25 cellular contexts compared by ENCODE assay signal in the genomic region with DNA sequence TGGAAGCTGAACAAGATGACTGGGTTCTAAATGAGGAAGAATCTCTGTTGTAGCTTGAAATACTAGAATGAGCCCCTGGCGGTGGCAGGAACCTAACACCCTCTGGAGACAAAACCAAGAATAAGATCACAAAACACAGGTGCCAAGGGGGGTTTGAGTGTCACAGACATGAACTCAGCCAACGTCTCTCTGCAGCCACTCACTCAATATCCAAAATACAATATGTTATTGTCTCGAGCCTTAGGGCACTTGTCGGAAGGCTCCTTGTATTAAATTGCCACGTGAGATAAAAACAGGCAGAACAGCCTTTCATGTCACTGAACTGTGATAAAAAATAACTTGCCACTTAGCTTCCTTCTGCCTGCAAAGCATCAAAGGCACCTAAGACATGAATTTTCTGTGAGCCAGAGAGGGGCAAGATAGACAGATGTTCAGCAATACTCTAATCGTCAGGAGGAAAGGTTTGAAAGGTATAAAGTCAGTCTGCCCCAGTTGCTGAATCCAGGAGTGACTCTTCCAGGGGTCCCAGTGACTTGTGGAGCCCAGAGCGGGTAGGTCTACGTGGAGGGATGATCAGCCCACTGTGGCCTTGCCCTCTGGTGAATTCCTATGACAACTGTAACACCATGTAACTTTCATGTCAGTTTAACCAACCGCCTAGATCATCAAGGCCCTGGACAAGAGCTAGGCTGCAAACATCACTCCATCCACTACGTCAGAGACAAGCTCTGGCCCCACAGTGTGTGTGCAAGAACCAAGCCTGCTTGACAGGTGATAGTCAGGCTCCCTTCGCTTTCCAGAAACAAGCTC.
DNase-seq lines count a peak whose midpoint lies in the region; ATAC-seq and TF ChIP-seq lines count a peak whose summit lies in the region.
"Had no signal": no experiment of that assay in that cellular context is flagged by ENCODE, and none has a peak within 500 bp of the region (broad histone marks: within the 10 kb centered on the region; RNA-seq: fewer than 3 reads in every experiment).

No MANE protein-coding gene starts in this region.

- 67% methylated on average over 11 of the region's 11 CpGs for WGBS in smooth muscle cell (ENCODE audit: low lambda C conversion rate)

- H3K27me3 Mint-ChIP-seq in activated naive CD8-positive, alpha-beta T cell treated with anti-CD3 and anti-CD28 coated beads, Interleukin-2, amount 50 U/mL, for 24 hours: peaks cover 2% of the 10 kb centered on the region
- H3K27me3 Mint-ChIP-seq: dendritic cell treated with granulocyte-macrophage colony-stimulating factor and Interleukin-4, amounts not matched to agents 40 ng/mL and 50 ng/mL, for 4 days; progenitor cell of endocrine pancreas had no signal

- H2AFZ ChIP-seq in smooth muscle cell (ENCODE audit: low read depth): no peak overlapping the region
- H2AFZ ChIP-seq in PC-9: no peak overlapping the region

- H3K9me3 Mint-ChIP-seq in activated naive CD8-positive, alpha-beta T cell treated with anti-CD3 and anti-CD28 coated beads, Interleukin-2, amount 50 U/mL, for 24 hours: no peaks in the 10 kb centered on the region
- H3K9me3 Mint-ChIP-seq: activated naive CD4-positive, alpha-beta T cell treated with anti-CD3 and anti-CD28 coated beads for 36 hours; dendritic cell treated with granulocyte-macrophage colony-stimulating factor and Interleukin-4, amounts not matched to agents 40 ng/mL and 50 ng/mL, for 4 days had no signal

- no peak overlapping the region for H3K9ac ChIP-seq in smooth muscle cell (ENCODE audit: low read depth)

- H3K79me2 ChIP-seq in smooth muscle cell (ENCODE audit: low read depth) (peaks cover 52% of the 10 kb centered on the region), PC-9 (ENCODE audit: low read depth) (no peaks in the 10 kb centered on the region)

- H3K27ac ChIP-seq in KOPT-K1 (ENCODE audit: low read depth, low read length, poor library complexity, severe bottlenecking) (peak overlapping the region; percentile 68), smooth muscle cell (ENCODE audit: low read depth) (peak overlapping the region; percentile 31), PC-9 (no peak overlapping the region)
- H3K27ac ChIP-seq: lower lobe of right lung had no signal

- peaks cover 5% of the 10 kb centered on the region for H3K9me3 ChIP-seq in KOPT-K1 (ENCODE audit: insufficient read depth, low read length, poor library complexity, severe bottlenecking)
- no peaks in the 10 kb centered on the region for H3K9me3 ChIP-seq in smooth muscle cell (replicated peaks; ENCODE audit: low read depth)
- no peaks in the 10 kb centered on the region for H3K9me3 ChIP-seq in PC-9 (ENCODE audit: insufficient read depth, low read depth)
- H3K9me3 ChIP-seq: lower lobe of right lung had no signal

- H3K36me3 ChIP-seq in KOPT-K1 (ENCODE audit: insufficient read depth, low read length): no peaks in the 10 kb centered on the region
- H3K36me3 ChIP-seq in smooth muscle cell (ENCODE audit: low read depth): no peaks in the 10 kb centered on the region
- H3K36me3 ChIP-seq in PC-9 (ENCODE audit: low read depth): no peaks in the 10 kb centered on the region
- H3K36me3 ChIP-seq: lower lobe of right lung had no signal

- TF ChIP-seq CTCF in smooth muscle cell (IDR thresholded peaks at IDR 0.05; ENCODE audit: borderline replicate concordance, insufficient read depth, poor library complexity, severe bottlenecking) (no peak), PC-9 (conservative IDR thresholded peaks at IDR 0.05) (no peak)

- H3K4me3 Mint-ChIP-seq in activated naive CD8-positive, alpha-beta T cell treated with anti-CD3 and anti-CD28 coated beads, Interleukin-2, amount 50 U/mL, for 24 hours: no peak overlapping the region
- H3K4me3 Mint-ChIP-seq: activated naive CD4-positive, alpha-beta T cell treated with anti-CD3 and anti-CD28 coated beads for 36 hours; dendritic cell treated with granulocyte-macrophage colony-stimulating factor and Interleukin-4, amounts not matched to agents 40 ng/mL and 50 ng/mL, for 4 days had no signal

- H3K27ac Mint-ChIP-seq in activated naive CD8-positive, alpha-beta T cell treated with anti-CD3 and anti-CD28 coated beads, Interleukin-2, amount 50 U/mL, for 24 hours: no peak overlapping the region
- H3K27ac Mint-ChIP-seq: activated naive CD4-positive, alpha-beta T cell treated with anti-CD3 and anti-CD28 coated beads for 36 hours; dendritic cell treated with granulocyte-macrophage colony-stimulating factor and Interleukin-4, amounts not matched to agents 40 ng/mL and 50 ng/mL, for 4 days; progenitor cell of endocrine pancreas had no signal

- peak; percentile 23 for DNase-seq in NCI-H2171 treated with DMSO at 0.1 percent for 48 hours (lab: John Stamatoyannopoulos, UW)
- no peak for DNase-seq in NCI-H2171 (lab: John Stamatoyannopoulos, UW)
- no peak for DNase-seq in activated naive CD8-positive, alpha-beta T cell treated with anti-CD3 and anti-CD28 coated beads, Interleukin-2, amount 50 U/mL, for 24 hours
- DNase-seq in smooth muscle cell (lab: John Stamatoyannopoulos, UW; ENCODE audit: unreplicated experiment): no peak
- no peak for DNase-seq in PC-9
- DNase-seq: 8988T; activated naive CD4-positive, alpha-beta T cell treated with anti-CD3 and anti-CD28 coated beads for 36 hours; activated T-cell treated with anti-CD3 and anti-CD28 coated beads, Interleukin-2, amount 50 U/mL, for 48 hours; anterior cingulate cortex; caudate nucleus; DMS79; lower lobe of right lung; NCI-H1105 treated with DMSO at 0.1 percent for 48 hours; NCI-H2081; NCI-H510A treated with DMSO at 0.1 percent for 48 hours; NK-92 treated with Interleukin-12 subunit alpha and Interleukin-12 subunit beta, amount 100 ng/mL, for 24 hours; SIG-M5; stimulated activated CD8-positive, alpha-beta memory T cell treated with anti-CD3 and anti-CD28 coated beads, Interleukin-4, amount 100 ng/mL, for 48 hours; substantia nigra had no signal

- no peaks in the 10 kb centered on the region for H3K36me3 Mint-ChIP-seq in activated naive CD8-positive, alpha-beta T cell treated with anti-CD3 and anti-CD28 coated beads, Interleukin-2, amount 50 U/mL, for 24 hours (ENCODE audit: low read depth)

- peak; percentile 18 for ATAC-seq in activated naive CD8-positive, alpha-beta T cell treated with anti-CD3 and anti-CD28 coated beads, Interleukin-2, amount 50 U/mL, for 24 hours
- no peak for ATAC-seq in GM19463 (IDR thresholded peaks at IDR 0.05; ENCODE audit: unreplicated experiment)
- no peak for ATAC-seq in HG03378 (IDR thresholded peaks at IDR 0.05; ENCODE audit: unreplicated experiment)
- ATAC-seq: lower lobe of right lung, Panc1 had no signal

- H4K20me1 ChIP-seq in smooth muscle cell (ENCODE audit: low read depth) (peaks cover 40% of the 10 kb centered on the region), PC-9 (ENCODE audit: insufficient read depth) (no peaks in the 10 kb centered on the region)

- H3K4me2 ChIP-seq in smooth muscle cell (peak overlapping the region; percentile 63), PC-9 (no peak overlapping the region)

- H3K4me3 ChIP-seq in smooth muscle cell (no peak overlapping the region), PC-9 (no peak overlapping the region)
- H3K4me3 ChIP-seq: lower lobe of right lung had no signal

- H3K27me3 ChIP-seq in smooth muscle cell (ENCODE audit: low read depth): no peaks in the 10 kb centered on the region
- H3K27me3 ChIP-seq in PC-9 (ENCODE audit: insufficient read depth, low read depth): no peaks in the 10 kb centered on the region

- no peaks in the 10 kb centered on the region for H3K9me2 ChIP-seq in PC-9 (ENCODE audit: insufficient read depth)

- H3K4me1 Mint-ChIP-seq in activated naive CD8-positive, alpha-beta T cell treated with anti-CD3 and anti-CD28 coated beads, Interleukin-2, amount 50 U/mL, for 24 hours: peaks cover 26% of the 10 kb centered on the region

- CTCF ChIA-PET in PC-9 (lab: Charles Lee): no interaction called here

- no peaks in the 10 kb centered on the region for H3F3A ChIP-seq in smooth muscle cell (ENCODE audit: low read depth)
- H3F3A ChIP-seq in PC-9 (ENCODE audit: insufficient read depth, low read depth): no peaks in the 10 kb centered on the region

- H3K4me1 ChIP-seq in smooth muscle cell (ENCODE audit: low read depth) (no peaks in the 10 kb centered on the region), PC-9 (replicated peaks; ENCODE audit: insufficient read depth) (no peaks in the 10 kb centered on the region)
- H3K4me1 ChIP-seq: lower lobe of right lung had no signal

- intact Hi-C loops in PC-9 (cut with micrococcal nuclease; ENCODE audit: unreplicated experiment): no loop called here

- no TSS peak for BruUV-seq in PC-9 (replicated peaks; lab: Mats Ljungman, UMichigan)

- POLR2A ChIA-PET in PC-9 (lab: Charles Lee; ENCODE audit: unreplicated experiment): no interaction called here
